1 cellular context compared by ENCODE assay signal in genomic region chr19:57947088-57947418, GRCh38.
TF ChIP-seq lines count a peak whose summit lies in the region.

No MANE protein-coding gene starts in this region.

TF ChIP-seq in endothelial cell of umbilical vein, 7 proteins besides CTCF, POLR2A, EP300 and RAD21:
- TF ChIP-seq GATA2 (IDR thresholded peaks at IDR 0.05; ENCODE audit: insufficient read depth, insufficient read length, low read depth, low read length) (no peak), POLR2AphosphoS5 (IDR thresholded peaks at IDR 0.05; ENCODE audit: insufficient read depth, low read depth, low read length) (no peak), FOS (IDR thresholded peaks at IDR 0.05; ENCODE audit: borderline replicate concordance, insufficient read depth, low read length) (no peak), MYC (IDR thresholded peaks at IDR 0.05; ENCODE audit: low read depth, low read length) (no peak), EZH2 (IDR thresholded peaks at IDR 0.05; ENCODE audit: borderline replicate concordance, low read depth, low read length, severe bottlenecking) (no peak), MAX (IDR thresholded peaks at IDR 0.05; ENCODE audit: insufficient read depth, insufficient read length) (no peak), JUN (IDR thresholded peaks at IDR 0.05; ENCODE audit: borderline replicate concordance, insufficient read depth, insufficient read length, low read depth) (no peak)
